ENCODE assay signal across 8 cellular contexts in genomic region chr5:115461506-115462290, GRCh38.
DNase-seq lines count a peak whose midpoint lies in the region; ATAC-seq and TF ChIP-seq lines count a peak whose summit lies in the region.

No MANE protein-coding gene starts in this region.

- H3K4me3 Mint-ChIP-seq in Caco-2 (ENCODE audit: unreplicated experiment) = no peak overlapping the region
- H3K4me3 Mint-ChIP-seq in GM23338 = no peak overlapping the region

- ATAC-seq in GM23338 = no peak
- ATAC-seq in gastroesophageal sphincter = peak; percentile 44
- ATAC-seq in HG03571 (IDR thresholded peaks at IDR 0.05; ENCODE audit: unreplicated experiment) = no peak

- intact Hi-C loops in Caco-2 (cut with micrococcal nuclease; ENCODE audit: unreplicated experiment) = no loop called here

- TF ChIP-seq POLR2A in gastroesophageal sphincter (IDR thresholded peaks at IDR 0.05) = no peak

- H3K9me3 Mint-ChIP-seq in Caco-2 (ENCODE audit: unreplicated experiment) = no peaks in the 10 kb centered on the region
- no peaks in the 10 kb centered on the region for H3K9me3 Mint-ChIP-seq in GM23338

- no peaks in the 10 kb centered on the region for H3F3A ChIP-seq in GM23338 (replicated peaks; ENCODE audit: low read depth)

- H3K27ac ChIP-seq in GM23338 (ENCODE audit: low read depth) = no peak overlapping the region
- H3K27ac ChIP-seq in SJCRH30 = peak overlapping the region; percentile 27
- no peak overlapping the region for H3K27ac ChIP-seq in gastroesophageal sphincter

- H3K27me3 Mint-ChIP-seq in Caco-2 (ENCODE audit: insufficient read depth, unreplicated experiment) = peaks cover 4% of the 10 kb centered on the region
- no peaks in the 10 kb centered on the region for H3K27me3 Mint-ChIP-seq in GM23338 (ENCODE audit: insufficient read depth, low read depth, poor library complexity)

- H3K4me2 ChIP-seq in GM23338 = no peak overlapping the region

- peaks cover 28% of the 10 kb centered on the region for H3K9me2 ChIP-seq in GM23338 (ENCODE audit: insufficient read depth)

- H3K4me3 ChIP-seq in Caco-2 (ENCODE audit: low read depth, low read length) (no peak overlapping the region), GM23338 (no peak overlapping the region), SJCRH30 (no peak overlapping the region), gastroesophageal sphincter (no peak overlapping the region)

- no peak for DNase-seq in Caco-2
- no peak for DNase-seq in GM23338 (ENCODE audit: low spot score)
- peak; percentile 16 to 20 for DNase-seq in SJCRH30
- DNase-seq in T1000 (lab: John Stamatoyannopoulos, UW) = no peak
- no peak for DNase-seq in SK-N-DZ (ENCODE audit: low spot score)
- DNase-seq in NCI-H146 (lab: John Stamatoyannopoulos, UW) = no peak

- peak overlapping the region; percentile 2 for H3K27ac Mint-ChIP-seq in Caco-2 (ENCODE audit: unreplicated experiment)
- H3K27ac Mint-ChIP-seq in GM23338 = no peak overlapping the region

- H3K36me3 ChIP-seq in Caco-2 (ENCODE audit: control insufficient read depth, insufficient read depth, low read length) = no peaks in the 10 kb centered on the region
- H3K36me3 ChIP-seq in GM23338 (ENCODE audit: insufficient read depth) = no peaks in the 10 kb centered on the region
- H3K36me3 ChIP-seq in SJCRH30 = no peaks in the 10 kb centered on the region
- no peaks in the 10 kb centered on the region for H3K36me3 ChIP-seq in gastroesophageal sphincter

- BruUV-seq in Caco-2 (replicated peaks; lab: Mats Ljungman, UMichigan) = no TSS peak

- H3K36me3 Mint-ChIP-seq in Caco-2 (ENCODE audit: insufficient read depth, unreplicated experiment) = no peaks in the 10 kb centered on the region
- H3K36me3 Mint-ChIP-seq in GM23338 (ENCODE audit: low read depth) = no peaks in the 10 kb centered on the region

- CTCF ChIA-PET in Caco-2 (lab: Charles Lee) = no interaction called here

- H3K9me3 ChIP-seq in Caco-2 (no peaks in the 10 kb centered on the region), SJCRH30 (replicated peaks) (no peaks in the 10 kb centered on the region), gastroesophageal sphincter (no peaks in the 10 kb centered on the region)

- no peaks in the 10 kb centered on the region for H3K79me2 ChIP-seq in GM23338 (replicated peaks; ENCODE audit: insufficient read depth)

- no peaks in the 10 kb centered on the region for H3K27me3 ChIP-seq in Caco-2 (replicated peaks; ENCODE audit: control insufficient read depth, insufficient read depth, low read length)
- H3K27me3 ChIP-seq in GM23338 (ENCODE audit: insufficient read depth) = no peaks in the 10 kb centered on the region
- no peaks in the 10 kb centered on the region for H3K27me3 ChIP-seq in SJCRH30
- no peaks in the 10 kb centered on the region for H3K27me3 ChIP-seq in gastroesophageal sphincter

- TF ChIP-seq EP300 in gastroesophageal sphincter (IDR thresholded peaks at IDR 0.05) = no peak

- 0 out of 2 replicates have a peak overlapping the region, but pooled peaks have one; percentile 30 for H2AFZ ChIP-seq in GM23338

- no peak for TF ChIP-seq CTCF in Caco-2 (IDR thresholded peaks at IDR 0.05; ENCODE audit: insufficient read depth in 1 of 2, low read depth in 1 of 2, low read length in 1 of 2, severe bottlenecking in 1 of 2, unreplicated experiment in 1 of 2)
- TF ChIP-seq CTCF in GM23338 (conservative IDR thresholded peaks at IDR 0.05; ENCODE audit: low read depth in 2 of 2) = no peak
- no peak for TF ChIP-seq CTCF in gastroesophageal sphincter (IDR thresholded peaks at IDR 0.05)

- H4K20me1 ChIP-seq in GM23338 (replicated peaks; ENCODE audit: insufficient read depth) = no peaks in the 10 kb centered on the region

- H3K4me1 Mint-ChIP-seq in Caco-2 (ENCODE audit: low read depth, unreplicated experiment) (peaks cover 12% of the 10 kb centered on the region), GM23338 (no peaks in the 10 kb centered on the region; the same call in 1 of the 3 replicates)

- POLR2A ChIA-PET in Caco-2 (lab: Charles Lee) = interaction anchor here (0.6 kb wide), 1 partner anchor 1084 kb away, joined by 3 read pairs; no protein-coding TSS in a partner anchor

- H3K4me1 ChIP-seq in Caco-2 = peaks cover 21% of the 10 kb centered on the region; the same call in 1 of the 2 replicates
- H3K4me1 ChIP-seq in GM23338 (ENCODE audit: insufficient read depth) = peaks cover 9% of the 10 kb centered on the region
- H3K4me1 ChIP-seq in SJCRH30 = peaks cover 18% of the 10 kb centered on the region
- peaks cover 0 to 8% (median 0%) of the 10 kb centered on the region in 3 donors for H3K4me1 ChIP-seq in gastroesophageal sphincter

TF ChIP-seq in GM23338, 12 proteins besides CTCF, POLR2A, EP300 and RAD21 (continues in another document):
- TF ChIP-seq ZNF114 (CRISPR knock-in tag; IDR thresholded peaks at IDR 0.05) (no peak), POLR2AphosphoS5 (IDR thresholded peaks at IDR 0.05; ENCODE audit: low read depth) (no peak), NANOG (IDR thresholded peaks at IDR 0.05; ENCODE audit: borderline replicate concordance) (no peak), ZNF462 (CRISPR knock-in tag; IDR thresholded peaks at IDR 0.05) (no peak)

Comparison
In these comparisons a context has a peak if more than half of its experiments do, and no peak if none do; other contexts are left out.
1. DNase-seq: peak in SJCRH30 (2 of 2); none in Caco-2 (0 of 2), GM23338 (single experiment), T1000 (single experiment), SK-N-DZ (single experiment) and NCI-H146 (single experiment).